Comparison of ENCODE assay signal across 8 cellular contexts in the genomic region with DNA sequence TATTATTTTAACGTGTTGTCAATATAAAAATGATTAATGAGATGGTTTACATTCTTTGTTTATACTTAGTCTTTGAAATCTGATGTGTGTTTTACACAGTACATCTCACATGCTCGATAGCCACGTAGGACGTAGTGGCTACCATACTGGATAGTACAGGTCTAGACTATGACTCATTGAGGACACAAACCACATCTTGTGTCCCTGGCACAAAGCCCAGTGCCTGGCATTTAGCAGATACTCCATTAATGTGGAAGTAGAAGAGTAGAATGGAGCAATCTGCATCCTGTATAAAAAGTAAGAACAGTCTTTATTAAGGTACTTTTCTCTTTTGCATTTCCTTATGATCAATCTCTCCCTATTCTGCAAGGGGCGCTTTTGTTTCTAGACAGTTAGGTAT. TPM values are rescaled to one million over a fixed set of nuclear protein-coding genes. Genes with fewer than 3 reads are reported as not detected.
DNase-seq lines count a peak whose midpoint lies in the region; ATAC-seq and TF ChIP-seq lines count a peak whose summit lies in the region.

No MANE protein-coding gene starts in this region.

- no peak overlapping the region for H3K4me3 Mint-ChIP-seq in immature natural killer cell

- intact Hi-C loops in spleen (cut with DNase I; ENCODE audit: low total_unique reads), result no loop called here

- H3K4me1 ChIP-seq in spleen, result no peaks in the 10 kb centered on the region

- peaks cover 0 to 8% (median 3%) of the 10 kb centered on the region in 3 donors for H3K36me3 Mint-ChIP-seq in immature natural killer cell

- no peak for TF ChIP-seq POLR2A in spleen (IDR thresholded peaks at IDR 0.05)

- no peaks in the 10 kb centered on the region for H3K27me3 Mint-ChIP-seq in immature natural killer cell (ENCODE audit: low read depth in 3 of 3)

- no peak for ATAC-seq in GM19351 (IDR thresholded peaks at IDR 0.05; ENCODE audit: unreplicated experiment)

- peaks cover 0 to 2% (median 0%) of the 10 kb centered on the region in 6 donors for H3K9me3 Mint-ChIP-seq in immature natural killer cell

- no peak overlapping the region for H3K27ac ChIP-seq in spleen

- H3K4me3 ChIP-seq in cardiac fibroblast (replicated peaks in 1 of 2; ENCODE audit: low read depth in 2 of 2, low read length in 2 of 2) (no peak overlapping the region), H7 (ENCODE audit: insufficient read depth, low read depth, low read length) (no peak overlapping the region), spleen (no peak overlapping the region)

- no peaks in the 10 kb centered on the region for H3K36me3 ChIP-seq in H7 (replicated peaks; ENCODE audit: control insufficient read depth, insufficient read depth, low read length)
- no peaks in the 10 kb centered on the region for H3K36me3 ChIP-seq in spleen

- 48 to 62% (median 54%) methylated on average over 5 of the region's 5 CpGs for WGBS in spleen, 5 donors

- DNase-seq in GM03348 (ENCODE audit: low spot score) (peak; percentile 70), NCI-H510A treated with DMSO at 0.1 percent for 48 hours (lab: John Stamatoyannopoulos, UW) (peak; percentile 60), cardiac fibroblast (ENCODE audit: low read depth in 2 of 2) (peak; percentile 90 to 98), non-pigmented ciliary epithelial cell (ENCODE audit: low read depth) (peak; percentile 95), H7 (no peak), spleen (no peak), immature natural killer cell (no peak)

- TF ChIP-seq CTCF in cardiac fibroblast (IDR thresholded peaks at IDR 0.05; ENCODE audit: low read depth, low read length) (no peak), spleen (IDR thresholded peaks at IDR 0.05 in 8 of 11, conservative IDR thresholded peaks at IDR 0.05 in 3 of 11) (no peak)

- no peaks in the 10 kb centered on the region for H3K27me3 ChIP-seq in H7 (ENCODE audit: control insufficient read depth, insufficient read depth, low read length)
- H3K27me3 ChIP-seq in spleen (replicated peaks in 1 of 7), result no peaks in the 10 kb centered on the region

- no peak overlapping the region for H3K27ac Mint-ChIP-seq in immature natural killer cell

- no peaks in the 10 kb centered on the region for H3K9me3 ChIP-seq in spleen

- H3K4me1 Mint-ChIP-seq in immature natural killer cell, result no peaks in the 10 kb centered on the region

RNA-seq across cellular contexts. Expression of gene FRY, which starts 49.0 kb away (rescaled TPM):
- 0.35 and 0.52 TPM in 2 replicates for total RNA-seq in H7 (2014; rRNA removed; shearing (Covaris generic))
- 10 to 100 TPM; 20.6 to 30.0 (median 26.1) TPM for total RNA-seq in spleen
- polyA plus RNA-seq in spleen (1 to 10 TPM in 2 of 3 donors, under 1 TPM in 1; 0.80 to 2.6 (median 1.7) TPM), immature natural killer cell (1 to 10 TPM; 1.4 to 2.8 (median 1.4) TPM)

Comparison
In these comparisons a context has a peak if more than half of its experiments do, and no peak if none do; other contexts are left out.
1. DNase-seq: peak in GM03348 (single experiment), NCI-H510A treated with DMSO at 0.1 percent for 48 hours (single experiment), cardiac fibroblast (2 of 2) and non-pigmented ciliary epithelial cell (single experiment); none in H7 (single experiment), spleen (single experiment) and immature natural killer cell (0 of 3).
2. RNA of gene FRY, which starts 49.0 kb away (total RNA-seq): 20.6 to 30.0 TPM in spleen; 0.35 to 0.52 TPM in H7; every median in the first group is over 10 times any median in the second.